Comparison of ENCODE assay signal across 1 cellular context in genomic region chr18:45739268-45739667, GRCh38.
TF ChIP-seq lines count a peak whose summit lies in the region.

No MANE protein-coding gene starts in this region.

TF ChIP-seq in IMR-90, 13 proteins besides CTCF, POLR2A, EP300 and RAD21:
- TF ChIP-seq FOS (IDR thresholded peaks at IDR 0.05; ENCODE audit: low read depth, low read length) = no peak
- no peak for TF ChIP-seq RCOR1 (IDR thresholded peaks at IDR 0.05; ENCODE audit: insufficient replicate concordance, low read length)
- no peak for TF ChIP-seq BHLHE40 (IDR thresholded peaks at IDR 0.05; ENCODE audit: low read depth, low read length)
- no peak for TF ChIP-seq CHD1 (IDR thresholded peaks at IDR 0.05; ENCODE audit: low read depth, low read length)
- TF ChIP-seq NFE2L2 (IDR thresholded peaks at IDR 0.05; ENCODE audit: low read depth, low read length) = no peak
- TF ChIP-seq MAZ (IDR thresholded peaks at IDR 0.05; ENCODE audit: borderline replicate concordance, low read depth, low read length) = no peak
- TF ChIP-seq USF2 (IDR thresholded peaks at IDR 0.05; ENCODE audit: low read depth, low read length) = no peak
- no peak for TF ChIP-seq ELK1 (IDR thresholded peaks at IDR 0.05; ENCODE audit: borderline replicate concordance, low read depth, low read length)
- TF ChIP-seq MXI1 (IDR thresholded peaks at IDR 0.05; ENCODE audit: borderline replicate concordance, low read depth, low read length) = no peak
- TF ChIP-seq CEBPB (IDR thresholded peaks at IDR 0.05; ENCODE audit: low read depth, low read length) = no peak
- no peak for TF ChIP-seq SMC3 (IDR thresholded peaks at IDR 0.05; ENCODE audit: low read depth, low read length)
- no peak for TF ChIP-seq RFX5 (IDR thresholded peaks at IDR 0.05; ENCODE audit: low read depth, low read length)
- TF ChIP-seq MAFK (IDR thresholded peaks at IDR 0.05; ENCODE audit: low read depth, low read length) = no peak
TF ChIP-seq in IMR-90: peak in this region for 0.
